Comparison of ENCODE assay signal across 16 cellular contexts in genomic region chr10:98382691-98383101, GRCh38.
"Had no signal": no experiment of that assay in that cellular context is flagged by ENCODE, and none has a peak within 500 bp of the region (broad histone marks: within the 10 kb centered on the region; RNA-seq: fewer than 3 reads in every experiment).

No MANE protein-coding gene starts in this region.

- H3K27me3 ChIP-seq: esophagus muscularis mucosa, pancreas, transverse colon had no signal

- FAIRE-seq: pancreas had no signal

- H3K4me3 ChIP-seq: coronary artery, esophagus muscularis mucosa, pancreas, transverse colon had no signal

- H3K9me3 ChIP-seq: pancreas, transverse colon had no signal

- H3K36me3 ChIP-seq: pancreas, transverse colon had no signal

- H3K27ac Mint-ChIP-seq: activated T-helper 2 cell treated with anti-CD3 and anti-CD28 coated beads, Interferon-gamma antibody, Interleukin-2, Interleukin-4, amounts not matched to agents 10 μg/mL and 5 μg/mL and 100 μg/mL, durations not matched to agents 14 hours and 24 hours and 36 hours; mesothelial cell of epicardium had no signal

- H3K9me3 Mint-ChIP-seq: activated T-helper 2 cell treated with anti-CD3 and anti-CD28 coated beads, Interferon-gamma antibody, Interleukin-2, Interleukin-4, amounts not matched to agents 10 μg/mL and 5 μg/mL and 100 μg/mL, durations not matched to agents 14 hours and 24 hours and 36 hours; neural crest cell had no signal

- DNase-seq: activated CD4-positive, alpha-beta T cell treated with anti-CD3 and anti-CD28 coated beads, Interleukin-2, amount 50 U/mL, for 4 hours; activated CD4-positive, CD25-positive, alpha-beta regulatory T cell treated with anti-CD3 and anti-CD28 coated beads, Interleukin-2, amount 50 U/mL, for 72 hours; activated naive CD4-positive, alpha-beta T cell treated with anti-CD3 and anti-CD28 coated beads, Interleukin-2, amount 50 U/mL, for 16 hours; central memory CD4-positive, alpha-beta T cell; hippocampal formation; left ventricle myocardium superior; pancreas; stimulated activated CD4-positive, alpha-beta T cell treated with anti-CD3 and anti-CD28 coated beads, Interleukin-4, amount 100 ng/mL, for 24 hours; stimulated activated naive CD4-positive, alpha-beta T cell treated with Interleukin-2 at 50 U/mL for 16 hours; substantia nigra; transverse colon had no signal

- H3K4me1 ChIP-seq: esophagus muscularis mucosa, pancreas, transverse colon had no signal

- H3K4me3 Mint-ChIP-seq: mesothelial cell of epicardium, neural crest cell had no signal

- H3K27ac ChIP-seq: coronary artery, esophagus muscularis mucosa, pancreas, transverse colon had no signal
